Comparison of ENCODE assay signal across 15 cellular contexts in genomic region chr2:11405599-11406491, GRCh38.
DNase-seq lines count a peak whose midpoint lies in the region; ATAC-seq and TF ChIP-seq lines count a peak whose summit lies in the region.
"Had no signal": no experiment of that assay in that cellular context is flagged by ENCODE, and none has a peak within 500 bp of the region (broad histone marks: within the 10 kb centered on the region; RNA-seq: fewer than 3 reads in every experiment).

No MANE protein-coding gene starts in this region.

- H3K27me3 Mint-ChIP-seq in GM23338 (ENCODE audit: insufficient read depth, low read depth, poor library complexity): peaks cover 4% of the 10 kb centered on the region

- no peaks in the 10 kb centered on the region; the same call in 1 of the 2 replicates for H3K4me1 ChIP-seq in GM23338 (ENCODE audit: insufficient read depth)
- peaks cover 0 to 3% of the 10 kb centered on the region in 2 donors for H3K4me1 ChIP-seq in lung (ENCODE audit: control insufficient read depth in 2 of 2, insufficient read depth in 2 of 2, low read length in 2 of 2)
- peaks cover 11 to 28% (median 19%) of the 10 kb centered on the region in 3 donors for H3K4me1 ChIP-seq in skeletal muscle tissue (ENCODE audit: control insufficient read depth in 3 of 3, insufficient read depth in 3 of 3, low read length in 3 of 3)

- no peaks in the 10 kb centered on the region for H3F3A ChIP-seq in GM23338 (replicated peaks; ENCODE audit: low read depth)

- TF ChIP-seq CTCF in GM23338 (conservative IDR thresholded peaks at IDR 0.05; ENCODE audit: low read depth in 2 of 2) (no peak), choroid plexus epithelial cell (conservative IDR thresholded peaks at IDR 0.05; ENCODE audit: low read depth, low read length) (no peak), lung (IDR thresholded peaks at IDR 0.05; ENCODE audit: control extremely low read depth, extremely low read depth) (no peak)

- WGBS in lung, 2 donors: 77 to 80% methylated on average over 12 of the region's 12 CpGs

- H3K9me2 ChIP-seq in GM23338 (ENCODE audit: insufficient read depth): peaks cover 6% of the 10 kb centered on the region; the same call in 1 of the 2 replicates

- H3K36me3 ChIP-seq in GM23338 (ENCODE audit: insufficient read depth) (no peaks in the 10 kb centered on the region), lung (ENCODE audit: control insufficient read depth in 2 of 2, insufficient read depth in 2 of 2, low read length in 2 of 2) (no peaks in the 10 kb centered on the region), skeletal muscle tissue (ENCODE audit: control insufficient read depth in 3 of 3, insufficient read depth in 3 of 3, low read length in 3 of 3) (no peaks in the 10 kb centered on the region)

- DNase-seq in GM23338 (ENCODE audit: low spot score) (no peak), choroid plexus epithelial cell (ENCODE audit: low read depth) (peak; percentile 56), lung (ENCODE audit: low spot score) (no peak), DMS53 treated with DMSO at 0.1 percent for 48 hours (lab: John Stamatoyannopoulos, UW; ENCODE audit: unreplicated experiment) (no peak)
- DNase-seq: activated naive CD8-positive, alpha-beta T cell treated with anti-CD3 and anti-CD28 coated beads, Interleukin-2, amount 10 ng/mL, durations not matched to agents 7 days and 5 days; EL; NCI-H1694; NCI-H69 had no signal

- H3K27ac ChIP-seq in GM23338 (ENCODE audit: low read depth) (0 out of 2 replicates have a peak overlapping the region, but pooled peaks have one; percentile 19), lung (ENCODE audit: low read depth in 1 of 2, low read length in 1 of 2) (peak overlapping the region; percentile 18 to 50), skeletal muscle tissue (ENCODE audit: low read depth, low read length) (peak overlapping the region; percentile 70)
- H3K27ac ChIP-seq: RWPE1 had no signal

- no peak overlapping the region for H3K27ac Mint-ChIP-seq in GM23338
- H3K27ac Mint-ChIP-seq: activated naive CD8-positive, alpha-beta T cell treated with anti-CD3 and anti-CD28 coated beads, Interleukin-2, amount 10 ng/mL, durations not matched to agents 7 days and 5 days; B cell had no signal

- H3K9ac ChIP-seq in skeletal muscle tissue (ENCODE audit: low read depth in 1 of 3, low read length in 3 of 3): peak overlapping the region in 1 of 3 donors; percentile 9

- H3K4me1 Mint-ChIP-seq in GM23338: peaks cover 7% of the 10 kb centered on the region
- H3K4me1 Mint-ChIP-seq: activated naive CD8-positive, alpha-beta T cell treated with anti-CD3 and anti-CD28 coated beads, Interleukin-2, amount 10 ng/mL, durations not matched to agents 7 days and 5 days; B cell had no signal

- H3K79me2 ChIP-seq in GM23338 (replicated peaks; ENCODE audit: insufficient read depth): no peaks in the 10 kb centered on the region

- H2AFZ ChIP-seq in GM23338: no peak overlapping the region

- H3K4me3 ChIP-seq in GM23338 (no peak overlapping the region), choroid plexus epithelial cell (ENCODE audit: low read depth, low read length) (no peak overlapping the region), lung (no peak overlapping the region), skeletal muscle tissue (ENCODE audit: low read length in 3 of 3) (no peak overlapping the region)

- no peaks in the 10 kb centered on the region; the same call in 2 of the 3 replicates for H3K9me3 Mint-ChIP-seq in GM23338
- H3K9me3 Mint-ChIP-seq: activated naive CD8-positive, alpha-beta T cell treated with anti-CD3 and anti-CD28 coated beads, Interleukin-2, amount 10 ng/mL, durations not matched to agents 7 days and 5 days; IgD-negative memory B cell had no signal

- H3K4me3 Mint-ChIP-seq in GM23338: no peak overlapping the region
- H3K4me3 Mint-ChIP-seq: activated naive CD8-positive, alpha-beta T cell treated with anti-CD3 and anti-CD28 coated beads, Interleukin-2, amount 10 ng/mL, durations not matched to agents 7 days and 5 days; B cell; IgD-negative memory B cell had no signal

- H3K9me3 ChIP-seq in lung (ENCODE audit: control insufficient read depth in 2 of 2, insufficient read depth in 1 of 2, low read length in 1 of 2) (no peaks in the 10 kb centered on the region), skeletal muscle tissue (ENCODE audit: control insufficient read depth in 3 of 3, low read length in 3 of 3) (no peaks in the 10 kb centered on the region)

- ATAC-seq in GM23338 (no peak), lung (ENCODE audit: insufficient read depth, low FRiP score) (no peak), HG03469 (IDR thresholded peaks at IDR 0.05; ENCODE audit: unreplicated experiment) (no peak), HG03342 (IDR thresholded peaks at IDR 0.05; ENCODE audit: unreplicated experiment) (no peak), GM21723 (IDR thresholded peaks at IDR 0.05; ENCODE audit: unreplicated experiment) (no peak)

- H3K27me3 ChIP-seq in GM23338 (ENCODE audit: insufficient read depth): no peaks in the 10 kb centered on the region
- H3K27me3 ChIP-seq in lung (ENCODE audit: control insufficient read depth, insufficient read depth): no peaks in the 10 kb centered on the region
- no peaks in the 10 kb centered on the region for H3K27me3 ChIP-seq in skeletal muscle tissue (ENCODE audit: control insufficient read depth in 3 of 3, insufficient read depth in 3 of 3, low read length in 3 of 3)

- H3K36me3 Mint-ChIP-seq in GM23338 (ENCODE audit: low read depth): no peaks in the 10 kb centered on the region
- H3K36me3 Mint-ChIP-seq: activated naive CD8-positive, alpha-beta T cell treated with anti-CD3 and anti-CD28 coated beads, Interleukin-2, amount 10 ng/mL, durations not matched to agents 7 days and 5 days; IgD-negative memory B cell had no signal

- H4K20me1 ChIP-seq in GM23338 (replicated peaks; ENCODE audit: insufficient read depth): no peaks in the 10 kb centered on the region

- H3K4me2 ChIP-seq in GM23338: no peak overlapping the region

TF ChIP-seq in GM23338, 12 proteins besides CTCF, POLR2A, EP300 and RAD21 (continues in another document):
- TF ChIP-seq, protein P1, sequence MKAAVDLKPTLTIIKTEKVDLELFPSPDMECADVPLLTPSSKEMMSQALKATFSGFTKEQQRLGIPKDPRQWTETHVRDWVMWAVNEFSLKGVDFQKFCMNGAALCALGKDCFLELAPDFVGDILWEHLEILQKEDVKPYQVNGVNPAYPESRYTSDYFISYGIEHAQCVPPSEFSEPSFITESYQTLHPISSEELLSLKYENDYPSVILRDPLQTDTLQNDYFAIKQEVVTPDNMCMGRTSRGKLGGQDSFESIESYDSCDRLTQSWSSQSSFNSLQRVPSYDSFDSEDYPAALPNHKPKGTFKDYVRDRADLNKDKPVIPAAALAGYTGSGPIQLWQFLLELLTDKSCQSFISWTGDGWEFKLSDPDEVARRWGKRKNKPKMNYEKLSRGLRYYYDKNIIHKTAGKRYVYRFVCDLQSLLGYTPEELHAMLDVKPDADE (IDR thresholded peaks at IDR 0.05): no peak
- TF ChIP-seq JUNB (IDR thresholded peaks at IDR 0.05; ENCODE audit: unreplicated experiment) (no peak), EZH2phosphoT487 (IDR thresholded peaks at IDR 0.05; ENCODE audit: unreplicated experiment) (no peak), ZNF114 (CRISPR knock-in tag; IDR thresholded peaks at IDR 0.05) (no peak), POLR2AphosphoS5 (IDR thresholded peaks at IDR 0.05; ENCODE audit: low read depth) (no peak), ZNF331 (CRISPR knock-in tag; IDR thresholded peaks at IDR 0.05; ENCODE audit: low read depth) (no peak), STAT1 (IDR thresholded peaks at IDR 0.05; ENCODE audit: unreplicated experiment) (no peak), NANOG (IDR thresholded peaks at IDR 0.05; ENCODE audit: borderline replicate concordance) (no peak), EZH2 (IDR thresholded peaks at IDR 0.05; ENCODE audit: low read depth, unreplicated experiment) (no peak)
- TF ChIP-seq, protein P2, sequence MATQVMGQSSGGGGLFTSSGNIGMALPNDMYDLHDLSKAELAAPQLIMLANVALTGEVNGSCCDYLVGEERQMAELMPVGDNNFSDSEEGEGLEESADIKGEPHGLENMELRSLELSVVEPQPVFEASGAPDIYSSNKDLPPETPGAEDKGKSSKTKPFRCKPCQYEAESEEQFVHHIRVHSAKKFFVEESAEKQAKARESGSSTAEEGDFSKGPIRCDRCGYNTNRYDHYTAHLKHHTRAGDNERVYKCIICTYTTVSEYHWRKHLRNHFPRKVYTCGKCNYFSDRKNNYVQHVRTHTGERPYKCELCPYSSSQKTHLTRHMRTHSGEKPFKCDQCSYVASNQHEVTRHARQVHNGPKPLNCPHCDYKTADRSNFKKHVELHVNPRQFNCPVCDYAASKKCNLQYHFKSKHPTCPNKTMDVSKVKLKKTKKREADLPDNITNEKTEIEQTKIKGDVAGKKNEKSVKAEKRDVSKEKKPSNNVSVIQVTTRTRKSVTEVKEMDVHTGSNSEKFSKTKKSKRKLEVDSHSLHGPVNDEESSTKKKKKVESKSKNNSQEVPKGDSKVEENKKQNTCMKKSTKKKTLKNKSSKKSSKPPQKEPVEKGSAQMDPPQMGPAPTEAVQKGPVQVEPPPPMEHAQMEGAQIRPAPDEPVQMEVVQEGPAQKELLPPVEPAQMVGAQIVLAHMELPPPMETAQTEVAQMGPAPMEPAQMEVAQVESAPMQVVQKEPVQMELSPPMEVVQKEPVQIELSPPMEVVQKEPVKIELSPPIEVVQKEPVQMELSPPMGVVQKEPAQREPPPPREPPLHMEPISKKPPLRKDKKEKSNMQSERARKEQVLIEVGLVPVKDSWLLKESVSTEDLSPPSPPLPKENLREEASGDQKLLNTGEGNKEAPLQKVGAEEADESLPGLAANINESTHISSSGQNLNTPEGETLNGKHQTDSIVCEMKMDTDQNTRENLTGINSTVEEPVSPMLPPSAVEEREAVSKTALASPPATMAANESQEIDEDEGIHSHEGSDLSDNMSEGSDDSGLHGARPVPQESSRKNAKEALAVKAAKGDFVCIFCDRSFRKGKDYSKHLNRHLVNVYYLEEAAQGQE (IDR thresholded peaks at IDR 0.05; ENCODE audit: unreplicated experiment): no peak

Comparison
In these comparisons a context has a peak if more than half of its experiments do, and no peak if none do; other contexts are left out.
1. H3K27ac ChIP-seq: peak in every context shown above with its lines; median percentile 70 in skeletal muscle tissue; 34 in lung; 19 in GM23338.